25 cellular contexts compared by ENCODE assay signal in genomic region chr11:40867991-40868685, GRCh38.
"Had no signal": no experiment of that assay in that cellular context is flagged by ENCODE, and none has a peak within 500 bp of the region (broad histone marks: within the 10 kb centered on the region; RNA-seq: fewer than 3 reads in every experiment).

No MANE protein-coding gene starts in this region.

- H3K4me1 Mint-ChIP-seq: activated CD4-positive, alpha-beta T cell treated with anti-CD3 and anti-CD28 coated beads, Interleukin-2, amount 10 ng/mL, durations not matched to agents 24 days and 14 days; immature natural killer cell; naive thymus-derived CD8-positive, alpha-beta T cell had no signal

- H3K9me3 ChIP-seq: neutrophil, pancreas, sigmoid colon, tibial artery, vagina had no signal

- ATAC-seq: activated CD8-positive, alpha-beta T cell treated with anti-CD3 and anti-CD28 coated beads, Interleukin-2, amount 10 ng/mL, durations not matched to agents 7 days and 5 days; heart left ventricle; naive thymus-derived CD8-positive, alpha-beta T cell had no signal

- H3K27me3 Mint-ChIP-seq: activated CD4-positive, alpha-beta T cell treated with anti-CD3 and anti-CD28 coated beads, Interleukin-2, amount 10 ng/mL, durations not matched to agents 24 days and 14 days; dendritic cell treated with granulocyte-macrophage colony-stimulating factor and Interleukin-4, amounts not matched to agents 40 ng/mL and 50 ng/mL, for 4 days; naive thymus-derived CD8-positive, alpha-beta T cell had no signal

- H3K4me1 ChIP-seq: heart left ventricle, pancreas, sigmoid colon, spleen, tibial artery, vagina had no signal

- FAIRE-seq: endothelial cell of umbilical vein, pancreas had no signal

- H3K27ac ChIP-seq: heart left ventricle, neutrophil, pancreas, sigmoid colon, tibial artery, vagina had no signal

- H3K27me3 ChIP-seq: heart left ventricle, neutrophil, pancreas, sigmoid colon, spleen, tibial artery, vagina had no signal

- H3K36me3 ChIP-seq: heart left ventricle, neutrophil, pancreas, sigmoid colon, spleen, tibial artery, vagina had no signal

- H3K9me3 Mint-ChIP-seq: dendritic cell treated with granulocyte-macrophage colony-stimulating factor and Interleukin-4, amounts not matched to agents 40 ng/mL and 50 ng/mL, for 4 days had no signal

- H3K4me3 ChIP-seq: heart left ventricle, pancreas, sigmoid colon, spleen, tibial artery, vagina had no signal

- DNase-seq: activated CD4-positive, alpha-beta T cell treated with anti-CD3 and anti-CD28 coated beads, Interleukin-2, amount 10 ng/mL, durations not matched to agents 24 days and 14 days; activated CD8-positive, alpha-beta T cell treated with anti-CD3 and anti-CD28 coated beads, Interleukin-2, amount 10 ng/mL, durations not matched to agents 7 days and 5 days; activated effector memory CD4-positive, alpha-beta T cell treated with Interleukin-2 at 50 U/mL for 16 hours; activated naive CD4-positive, alpha-beta T cell treated with anti-CD3 and anti-CD28 coated beads, Interleukin-2, amount 50 U/mL, for 16 hours; activated T-cell treated with anti-CD3 and anti-CD28 coated beads, Interleukin-2, amount 50 U/mL, for 48 hours; aorta; effector CD8-positive, alpha-beta T cell; foreskin melanocyte; heart left ventricle; immature natural killer cell; kidney glomerular epithelial cell; mesenchymal stem cell; naive thymus-derived CD8-positive, alpha-beta T cell; pancreas; sigmoid colon; spleen; stimulated activated CD8-positive, alpha-beta memory T cell treated with anti-CD3 and anti-CD28 coated beads, Interleukin-4, amount 100 ng/mL, for 48 hours; stimulated activated naive CD4-positive, alpha-beta T cell; T-helper 1 cell; T-helper 9 cell; tibial artery had no signal

- H3K4me3 Mint-ChIP-seq: activated CD4-positive, alpha-beta T cell treated with anti-CD3 and anti-CD28 coated beads, Interleukin-2, amount 10 ng/mL, durations not matched to agents 24 days and 14 days; activated CD8-positive, alpha-beta T cell treated with anti-CD3 and anti-CD28 coated beads, Interleukin-2, amount 10 ng/mL, durations not matched to agents 7 days and 5 days; dendritic cell treated with granulocyte-macrophage colony-stimulating factor and Interleukin-4, amounts not matched to agents 40 ng/mL and 50 ng/mL, for 4 days; immature natural killer cell; naive thymus-derived CD8-positive, alpha-beta T cell had no signal

- H3K27ac Mint-ChIP-seq: activated CD4-positive, alpha-beta T cell treated with anti-CD3 and anti-CD28 coated beads, Interleukin-2, amount 10 ng/mL, durations not matched to agents 24 days and 14 days; activated CD8-positive, alpha-beta T cell treated with anti-CD3 and anti-CD28 coated beads, Interleukin-2, amount 10 ng/mL, durations not matched to agents 7 days and 5 days; dendritic cell treated with granulocyte-macrophage colony-stimulating factor and Interleukin-4, amounts not matched to agents 40 ng/mL and 50 ng/mL, for 4 days; immature natural killer cell; naive thymus-derived CD8-positive, alpha-beta T cell had no signal
